ENCODE assay signal across 23 cellular contexts in genomic region chr11:12135185-12135584, GRCh38. TPM values are rescaled to one million over a fixed set of nuclear protein-coding genes. Genes with fewer than 3 reads are reported as not detected.
DNase-seq lines count a peak whose midpoint lies in the region; ATAC-seq lines count a peak whose summit lies in the region.
"Had no signal": no experiment of that assay in that cellular context is flagged by ENCODE, and none has a peak within 500 bp of the region (broad histone marks: within the 10 kb centered on the region; RNA-seq: fewer than 3 reads in every experiment).

No MANE protein-coding gene starts in this region.

- peaks cover 19% of the 10 kb centered on the region for H3K36me3 Mint-ChIP-seq in activated CD4-positive, alpha-beta T cell treated with anti-CD3 and anti-CD28 coated beads, Interleukin-2, amount 10 ng/mL, durations not matched to agents 7 days and 5 days (ENCODE audit: low read depth)
- H3K36me3 Mint-ChIP-seq in central memory CD8-positive, alpha-beta T cell (ENCODE audit: insufficient read depth) = peaks cover 2% of the 10 kb centered on the region
- H3K36me3 Mint-ChIP-seq: IgD-negative memory B cell had no signal

- H3K27me3 Mint-ChIP-seq in activated CD4-positive, alpha-beta T cell treated with anti-CD3 and anti-CD28 coated beads, Interleukin-2, amount 10 ng/mL, durations not matched to agents 7 days and 5 days = no peaks in the 10 kb centered on the region
- no peaks in the 10 kb centered on the region for H3K27me3 Mint-ChIP-seq in central memory CD8-positive, alpha-beta T cell

- no peak for ATAC-seq in central memory CD8-positive, alpha-beta T cell (replicated peaks; ENCODE audit: extremely low read depth, poor library complexity, severe bottlenecking)
- no peak for ATAC-seq in HG03039 (IDR thresholded peaks at IDR 0.05; ENCODE audit: unreplicated experiment)
- ATAC-seq: Right ventricle myocardium inferior had no signal

- no peak overlapping the region for H3K9ac ChIP-seq in rectal smooth muscle tissue (ENCODE audit: low read length)

- POLR2A ChIA-PET in activated CD4-positive, alpha-beta T cell treated with anti-CD3 and anti-CD28 coated beads, Interleukin-2, amount 10 ng/mL, durations not matched to agents 7 days and 5 days (lab: Charles Lee) = no interaction called here

- H3K36me3 ChIP-seq in rectal smooth muscle tissue (ENCODE audit: control insufficient read depth, insufficient read depth, low read length) = peaks cover 4% of the 10 kb centered on the region
- H3K36me3 ChIP-seq: Peyer's patch had no signal

- H3K27ac Mint-ChIP-seq in activated CD4-positive, alpha-beta T cell treated with anti-CD3 and anti-CD28 coated beads, Interleukin-2, amount 10 ng/mL, durations not matched to agents 7 days and 5 days = peak overlapping the region; percentile 41
- H3K27ac Mint-ChIP-seq in central memory CD8-positive, alpha-beta T cell (ENCODE audit: low read depth) = peak overlapping the region; percentile 90
- H3K27ac Mint-ChIP-seq: IgD-negative memory B cell had no signal

- no peaks in the 10 kb centered on the region for H3K9me3 Mint-ChIP-seq in activated CD4-positive, alpha-beta T cell treated with anti-CD3 and anti-CD28 coated beads, Interleukin-2, amount 10 ng/mL, durations not matched to agents 7 days and 5 days
- H3K9me3 Mint-ChIP-seq in central memory CD8-positive, alpha-beta T cell = no peaks in the 10 kb centered on the region
- H3K9me3 Mint-ChIP-seq: H9, IgD-negative memory B cell had no signal

- CTCF ChIA-PET in activated CD4-positive, alpha-beta T cell treated with anti-CD3 and anti-CD28 coated beads, Interleukin-2, amount 10 ng/mL, durations not matched to agents 7 days and 5 days (lab: Charles Lee) = interaction anchor here (0.9 to 6.3 kb wide), 11 partner anchors 8 to 102 kb away, joined by 3 to 51 read pairs (median 5); no protein-coding TSS in a partner anchor

- no peaks in the 10 kb centered on the region for H3K27me3 ChIP-seq in rectal smooth muscle tissue (ENCODE audit: control insufficient read depth, insufficient read depth, low read length)
- H3K27me3 ChIP-seq: MG63, Peyer's patch had no signal

- H3K4me1 ChIP-seq in rectal smooth muscle tissue (ENCODE audit: control insufficient read depth, insufficient read depth, low read length) = peaks cover 46% of the 10 kb centered on the region

- no peak overlapping the region for H3K4me3 Mint-ChIP-seq in activated CD4-positive, alpha-beta T cell treated with anti-CD3 and anti-CD28 coated beads, Interleukin-2, amount 10 ng/mL, durations not matched to agents 7 days and 5 days
- no peak overlapping the region for H3K4me3 Mint-ChIP-seq in central memory CD8-positive, alpha-beta T cell
- H3K4me3 Mint-ChIP-seq: H9, IgD-negative memory B cell had no signal

- H3K4me3 ChIP-seq in rectal smooth muscle tissue (ENCODE audit: low read length) = no peak overlapping the region
- H3K4me3 ChIP-seq: MG63, Peyer's patch had no signal

- peak overlapping the region; percentile 95 for H3K27ac ChIP-seq in rectal smooth muscle tissue (ENCODE audit: low read depth, low read length)

- no peak for DNase-seq in activated CD4-positive, alpha-beta T cell treated with anti-CD3 and anti-CD28 coated beads, Interleukin-2, amount 10 ng/mL, durations not matched to agents 7 days and 5 days
- DNase-seq in activated CD4-positive, alpha-beta T cell treated with anti-CD3 and anti-CD28 coated beads, Interleukin-2, amount 50 U/mL, for 1 hour = no peak
- no peak for DNase-seq in central memory CD8-positive, alpha-beta T cell (ENCODE audit: low spot score in 2 of 2)
- DNase-seq in stimulated activated CD4-positive, alpha-beta T cell treated with anti-CD3 and anti-CD28 coated beads, Interleukin-4, amount 100 ng/mL, for 4 hours = no peak
- no peak for DNase-seq in H4 (ENCODE audit: low spot score)
- DNase-seq in activated effector memory CD4-positive, alpha-beta T cell treated with Interleukin-2 at 50 U/mL for 16 hours = no peak
- DNase-seq: 8988T; COR-L47; DMS153; H9; Kasumi-1; MG63; NCI-H1092; NCI-H1436 treated with DMSO at 0.1 percent for 48 hours; NCI-H2029; NCI-H446 treated with DMSO at 0.1 percent for 48 hours; NCI-H69; NK-92 treated with Interleukin-12 subunit alpha and Interleukin-12 subunit beta, amount 100 ng/mL, for 24 hours had no signal

- H3K4me1 Mint-ChIP-seq in activated CD4-positive, alpha-beta T cell treated with anti-CD3 and anti-CD28 coated beads, Interleukin-2, amount 10 ng/mL, durations not matched to agents 7 days and 5 days = peaks cover 47% of the 10 kb centered on the region
- H3K4me1 Mint-ChIP-seq in central memory CD8-positive, alpha-beta T cell = peaks cover 26% of the 10 kb centered on the region

RNA-seq across cellular contexts. Expression of gene MICAL2, which starts 24.8 kb away (rescaled TPM):
- total RNA-seq in activated CD4-positive, alpha-beta T cell treated with anti-CD3 and anti-CD28 coated beads, Interleukin-2, amount 10 ng/mL, durations not matched to agents 7 days and 5 days = 10 to 100 TPM; 45.5 to 47.3 TPM
- 52.1 and 53.4 TPM in 2 replicates for total RNA-seq in H4 (2014; rRNA removed; shearing (Covaris generic))
